8 cellular contexts compared by ENCODE assay signal in genomic region chrX:71181558-71181909, GRCh38. TPM values are rescaled to one million over a fixed set of nuclear protein-coding genes. Genes with fewer than 3 reads are reported as not detected.
DNase-seq lines count a peak whose midpoint lies in the region; ATAC-seq and TF ChIP-seq lines count a peak whose summit lies in the region.

No MANE protein-coding gene starts in this region.

- H3F3A ChIP-seq in PC-9 (ENCODE audit: insufficient read depth, low read depth): peaks cover 3% of the 10 kb centered on the region; the same call in 1 of the 2 replicates

- no peaks in the 10 kb centered on the region for H3K9me3 Mint-ChIP-seq in activated naive CD8-positive, alpha-beta T cell treated with anti-CD3 and anti-CD28 coated beads, Interleukin-2, amount 50 U/mL, for 24 hours

- peak overlapping the region; percentile 98 for H3K27ac Mint-ChIP-seq in activated naive CD8-positive, alpha-beta T cell treated with anti-CD3 and anti-CD28 coated beads, Interleukin-2, amount 50 U/mL, for 24 hours

- H3K27me3 Mint-ChIP-seq in activated naive CD8-positive, alpha-beta T cell treated with anti-CD3 and anti-CD28 coated beads, Interleukin-2, amount 50 U/mL, for 24 hours: no peaks in the 10 kb centered on the region

- CTCF ChIA-PET in PC-9 (lab: Charles Lee): interaction anchor here (0.6 kb wide), 1 partner anchor 65 kb away, joined by 4 read pairs; no protein-coding TSS in a partner anchor

- H3K36me3 ChIP-seq in PC-9 (ENCODE audit: low read depth) (no peaks in the 10 kb centered on the region), iPS-20b (ENCODE audit: insufficient read depth, low read depth, low read length) (no peaks in the 10 kb centered on the region)

- peak overlapping the region; percentile 88 for H3K4me3 Mint-ChIP-seq in activated naive CD8-positive, alpha-beta T cell treated with anti-CD3 and anti-CD28 coated beads, Interleukin-2, amount 50 U/mL, for 24 hours

- H4K20me1 ChIP-seq in PC-9 (ENCODE audit: insufficient read depth): no peaks in the 10 kb centered on the region

- H3K9me3 ChIP-seq in PC-9 (ENCODE audit: insufficient read depth, low read depth) (no peaks in the 10 kb centered on the region), iPS-20b (ENCODE audit: insufficient read depth, low read depth, low read length) (no peaks in the 10 kb centered on the region)

- TF ChIP-seq CTCF in PC-9 (conservative IDR thresholded peaks at IDR 0.05): no peak

- BruUV-seq in PC-9 (replicated peaks; lab: Mats Ljungman, UMichigan): TSS peak; percentile 60

- ATAC-seq in GM18520 (IDR thresholded peaks at IDR 0.05; ENCODE audit: unreplicated experiment) (peak; percentile 16), HG02678 (IDR thresholded peaks at IDR 0.05; ENCODE audit: unreplicated experiment) (peak; percentile 42)
- ATAC-seq in activated naive CD8-positive, alpha-beta T cell treated with anti-CD3 and anti-CD28 coated beads, Interleukin-2, amount 50 U/mL, for 24 hours: peak; percentile 59

- peak overlapping the region; percentile 98; the same call in 1 of the 2 replicates for H3K9ac ChIP-seq in iPS-20b (ENCODE audit: low read depth, low read length)

- DNase-seq in PC-9 (no peak), CD1c-positive myeloid dendritic cell (ENCODE audit: extremely low spot score) (no peak), NCI-H526 treated with DMSO at 0.1 percent for 48 hours (lab: John Stamatoyannopoulos, UW) (no peak)
- DNase-seq in activated naive CD8-positive, alpha-beta T cell treated with anti-CD3 and anti-CD28 coated beads, Interleukin-2, amount 50 U/mL, for 24 hours: peak; percentile 59
- DNase-seq in stimulated activated CD4-positive, alpha-beta T cell treated with anti-CD3 and anti-CD28 coated beads, Interleukin-4, amount 100 ng/mL, for 1 hour: peak; percentile 47

- no peaks in the 10 kb centered on the region; the same call in 1 of the 2 replicates for H3K9me2 ChIP-seq in PC-9 (ENCODE audit: insufficient read depth)

- peak overlapping the region; percentile 95 for H3K4me2 ChIP-seq in PC-9

- H3K27ac ChIP-seq in PC-9 (peak overlapping the region; percentile 71), iPS-20b (ENCODE audit: low read length) (peak overlapping the region; percentile 99)

- H3K36me3 Mint-ChIP-seq in activated naive CD8-positive, alpha-beta T cell treated with anti-CD3 and anti-CD28 coated beads, Interleukin-2, amount 50 U/mL, for 24 hours (ENCODE audit: low read depth): peaks cover 2% of the 10 kb centered on the region

- POLR2A ChIA-PET in PC-9 (lab: Charles Lee; ENCODE audit: unreplicated experiment): no interaction called here

- H3K4me3 ChIP-seq in PC-9: peak overlapping the region; percentile 78; the same call in 1 of the 2 replicates
- H3K4me3 ChIP-seq in iPS-20b (ENCODE audit: low read length): peak overlapping the region; percentile 86

- H3K4me1 Mint-ChIP-seq in activated naive CD8-positive, alpha-beta T cell treated with anti-CD3 and anti-CD28 coated beads, Interleukin-2, amount 50 U/mL, for 24 hours: peaks cover 25% of the 10 kb centered on the region

- H3K79me2 ChIP-seq in PC-9 (ENCODE audit: low read depth): no peaks in the 10 kb centered on the region

- H3K27me3 ChIP-seq in PC-9 (ENCODE audit: insufficient read depth, low read depth): no peaks in the 10 kb centered on the region
- no peaks in the 10 kb centered on the region for H3K27me3 ChIP-seq in iPS-20b (ENCODE audit: insufficient read depth, low read length)

- intact Hi-C loops in PC-9 (cut with micrococcal nuclease; ENCODE audit: unreplicated experiment): no loop called here

- peak overlapping the region; percentile 96 for H2AFZ ChIP-seq in PC-9

- H3K4me1 ChIP-seq in PC-9 (replicated peaks; ENCODE audit: insufficient read depth): no peaks in the 10 kb centered on the region
- peaks cover 14% of the 10 kb centered on the region for H3K4me1 ChIP-seq in iPS-20b (ENCODE audit: insufficient read depth, low read length)

RNA-seq across cellular contexts. Expression of gene NLGN3, which starts 36.9 kb away (rescaled TPM):
- total RNA-seq in PC-9 (2021): 0.63 and 0.65 TPM in 2 replicates

RNA-seq across cellular contexts. Expression of gene GJB1, which starts 41.5 kb away (rescaled TPM):
- not detected in 2 replicates for total RNA-seq in PC-9 (2021)

Comparison
In these comparisons a context has a peak if more than half of its experiments do, and no peak if none do; other contexts are left out.
1. DNase-seq: peak in activated naive CD8-positive, alpha-beta T cell treated with anti-CD3 and anti-CD28 coated beads, Interleukin-2, amount 50 U/mL, for 24 hours (single experiment) and stimulated activated CD4-positive, alpha-beta T cell treated with anti-CD3 and anti-CD28 coated beads, Interleukin-4, amount 100 ng/mL, for 1 hour (single experiment); none in PC-9 (0 of 2), CD1c-positive myeloid dendritic cell (single experiment) and NCI-H526 treated with DMSO at 0.1 percent for 48 hours (single experiment).
2. Peak in every context shown above with its lines, with median percentiles within 50 percentile points of each other: ATAC-seq.